ENCODE assay signal across 23 cellular contexts in the genomic region with DNA sequence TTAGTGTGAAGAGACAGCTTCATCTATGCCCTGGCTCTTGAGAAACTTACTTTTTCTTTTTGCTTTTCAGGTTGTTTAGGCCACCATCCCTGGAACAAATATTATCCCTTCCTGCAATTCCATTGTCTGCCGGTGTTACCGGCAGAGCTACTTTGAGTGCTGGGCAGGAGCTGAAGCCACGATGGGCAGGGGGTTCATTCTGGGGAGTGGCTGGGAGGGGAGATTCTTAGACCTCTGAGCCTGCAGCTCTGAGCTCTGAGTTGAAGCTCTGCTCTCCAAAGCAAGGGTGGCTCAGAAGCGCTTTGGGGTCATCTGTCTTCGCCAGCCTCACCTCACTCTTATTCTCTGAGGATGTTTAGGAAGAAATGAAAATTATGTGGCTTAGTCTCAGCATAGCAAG.
"Had no signal": no experiment of that assay in that cellular context is flagged by ENCODE, and none has a peak within 500 bp of the region (broad histone marks: within the 10 kb centered on the region; RNA-seq: fewer than 3 reads in every experiment).

No MANE protein-coding gene starts in this region.

- H3K4me3 ChIP-seq: MG63 had no signal

- ATAC-seq: HepG2 had no signal

- DNase-seq: IMR-90, Karpas-422, KG1, MG63, NCI-H1092, NCI-H1105 treated with DMSO at 0.1 percent for 48 hours, NCI-H1417 treated with DMSO at 0.1 percent for 48 hours, NCI-H146, NCI-H1694 treated with DMSO at 0.1 percent for 48 hours, NCI-H1930, NCI-H2081, NCI-H2171, NCI-H226, NCI-H446, NCI-H510A, NCI-H524 treated with DMSO at 0.1 percent for 48 hours, NCI-H69, NCI-H774, SHP77, SK-N-SH, SW 1271 had no signal

- H3K36me3 ChIP-seq: MG63 had no signal

- H3K9me3 ChIP-seq: MG63, SK-N-SH had no signal

- H3K9ac ChIP-seq: SK-N-SH had no signal

- H3K27me3 ChIP-seq: MG63 had no signal

- H3K4me2 ChIP-seq: SK-N-SH had no signal

- H3K27ac ChIP-seq: RWPE1 had no signal
